In genomic region chr2:134693359-134694330, GRCh38 we compare ENCODE assay signal across 6 cellular contexts. TPM values are rescaled to one million over a fixed set of nuclear protein-coding genes. Genes with fewer than 3 reads are reported as not detected.
"Had no signal": no experiment of that assay in that cellular context is flagged by ENCODE, and none has a peak within 500 bp of the region (broad histone marks: within the 10 kb centered on the region; RNA-seq: fewer than 3 reads in every experiment).

No MANE protein-coding gene starts in this region.

- H3K4me3 ChIP-seq: GM23338 had no signal

- H3K27ac ChIP-seq: HL-60 had no signal

- ATAC-seq: GM23338 had no signal

- DNase-seq: H9, HCEC 1CT had no signal

- H3K36me3 Mint-ChIP-seq: IgD-negative memory B cell had no signal

- H3K9me3 Mint-ChIP-seq: GM23338, H9, IgD-negative memory B cell had no signal

- H3K27me3 Mint-ChIP-seq: IgD-negative memory B cell had no signal

- H3K27ac Mint-ChIP-seq: GM23338, H9, IgD-negative memory B cell had no signal

- H3K4me1 Mint-ChIP-seq: GM23338, H9 had no signal

- H3K4me3 Mint-ChIP-seq: GM23338, H9, IgD-negative memory B cell had no signal

RNA-seq across cellular contexts. Expression of gene TMEM163, which starts 25.2 kb away (rescaled TPM):
- total RNA-seq: HepG2 had no signal
